ENCODE assay signal across 20 cellular contexts in genomic region chr2:54430649-54431048, GRCh38. TPM values are rescaled to one million over a fixed set of nuclear protein-coding genes. Genes with fewer than 3 reads are reported as not detected.
DNase-seq lines count a peak whose midpoint lies in the region; ATAC-seq and TF ChIP-seq lines count a peak whose summit lies in the region.
"Had no signal": no experiment of that assay in that cellular context is flagged by ENCODE, and none has a peak within 500 bp of the region (broad histone marks: within the 10 kb centered on the region; RNA-seq: fewer than 3 reads in every experiment).

No MANE protein-coding gene starts in this region.

- WGBS in gastroesophageal sphincter (ENCODE audit: low coverage in 1 of 2), 2 donors: 43 to 59% methylated on average over 4 of the region's 5 CpGs
- 64 to 80% methylated on average over 5 of the region's 5 CpGs for WGBS in thyroid gland, 2 donors

- TF ChIP-seq EP300 in gastroesophageal sphincter (IDR thresholded peaks at IDR 0.05): no peak

- H3K9me3 Mint-ChIP-seq in natural killer cell: no peaks in the 10 kb centered on the region
- H3K9me3 Mint-ChIP-seq: activated CD4-positive, alpha-beta memory T cell treated with anti-CD3 and anti-CD28 coated beads for 36 hours; activated naive CD4-positive, alpha-beta T cell treated with anti-CD3 and anti-CD28 coated beads, Interleukin-2, amount 50 U/mL, for 24 hours; activated T-cell treated with anti-CD3 and anti-CD28 coated beads, Interleukin-2, amount 50 U/mL, for 4 hours; brain had no signal

- no peaks in the 10 kb centered on the region for H3K36me3 ChIP-seq in SJCRH30
- H3K36me3 ChIP-seq in gastroesophageal sphincter: no peaks in the 10 kb centered on the region
- no peaks in the 10 kb centered on the region for H3K36me3 ChIP-seq in mucosa of rectum (ENCODE audit: control insufficient read depth in 2 of 2, insufficient read depth in 2 of 2, low read length in 2 of 2)
- no peaks in the 10 kb centered on the region for H3K36me3 ChIP-seq in thyroid gland
- H3K36me3 ChIP-seq: ovary, SJSA1 had no signal

- H3K9me3 ChIP-seq in SJCRH30 (replicated peaks): no peaks in the 10 kb centered on the region
- no peaks in the 10 kb centered on the region for H3K9me3 ChIP-seq in gastroesophageal sphincter
- no peaks in the 10 kb centered on the region for H3K9me3 ChIP-seq in mucosa of rectum (ENCODE audit: control insufficient read depth in 2 of 2, low read length in 2 of 2)
- no peaks in the 10 kb centered on the region for H3K9me3 ChIP-seq in thyroid gland
- H3K9me3 ChIP-seq: ovary, SJSA1 had no signal

- peaks cover 10 to 11% of the 10 kb centered on the region in 2 donors for H3K4me1 Mint-ChIP-seq in natural killer cell

- no peak for DNase-seq in SJCRH30
- no peak for DNase-seq in thyroid gland
- no peak for DNase-seq in GOT3 (lab: John Stamatoyannopoulos, UW)
- DNase-seq in natural killer cell: no peak
- no peak for DNase-seq in activated naive CD4-positive, alpha-beta T cell treated with Interleukin-2 at 50 U/mL for 16 hours
- DNase-seq in stimulated activated CD4-positive, alpha-beta T cell treated with anti-CD3 and anti-CD28 coated beads, Interleukin-15, amount 100 ng/mL, for 24 hours: no peak
- DNase-seq: activated CD4-positive, alpha-beta memory T cell treated with anti-CD3 and anti-CD28 coated beads for 36 hours; activated T-cell treated with anti-CD3 and anti-CD28 coated beads, Interleukin-2, amount 50 U/mL, for 4 hours; hypothalamus; IMR-90; NCI-H2081; NCI-H510A treated with DMSO at 0.1 percent for 48 hours; stimulated activated naive CD4-positive, alpha-beta T cell; T-helper 2 cell had no signal

- no peak overlapping the region for H3K4me3 Mint-ChIP-seq in natural killer cell
- H3K4me3 Mint-ChIP-seq: activated CD4-positive, alpha-beta memory T cell treated with anti-CD3 and anti-CD28 coated beads for 36 hours; activated naive CD4-positive, alpha-beta T cell treated with anti-CD3 and anti-CD28 coated beads, Interleukin-2, amount 50 U/mL, for 24 hours; activated T-cell treated with anti-CD3 and anti-CD28 coated beads, Interleukin-2, amount 50 U/mL, for 4 hours; brain had no signal

- TF ChIP-seq CTCF in gastroesophageal sphincter (IDR thresholded peaks at IDR 0.05) (no peak), thyroid gland (IDR thresholded peaks at IDR 0.05) (no peak), natural killer cell (IDR thresholded peaks at IDR 0.05) (no peak)

- H3K27ac ChIP-seq in SJCRH30 (peak overlapping the region; percentile 49), gastroesophageal sphincter (peak overlapping the region; percentile 67 to 82 (median 80)), mucosa of rectum (ENCODE audit: low read depth in 2 of 2, low read length in 2 of 2) (peak overlapping the region; percentile 18 to 52), thyroid gland (peak overlapping the region; percentile 72 to 81 (median 77))
- H3K27ac ChIP-seq: SJSA1 had no signal

- TF ChIP-seq POLR2A in gastroesophageal sphincter (IDR thresholded peaks at IDR 0.05): no peak
- no peak for TF ChIP-seq POLR2A in thyroid gland (IDR thresholded peaks at IDR 0.05)

- peaks cover 33% of the 10 kb centered on the region for H3K4me1 ChIP-seq in SJCRH30
- peaks cover 34 to 85% (median 56%) of the 10 kb centered on the region in 3 donors for H3K4me1 ChIP-seq in gastroesophageal sphincter
- peaks cover 7 to 8% of the 10 kb centered on the region in 2 donors for H3K4me1 ChIP-seq in mucosa of rectum (ENCODE audit: control insufficient read depth in 2 of 2, insufficient read depth in 2 of 2, low read length in 2 of 2)
- peaks cover 40 to 51% of the 10 kb centered on the region in 2 donors for H3K4me1 ChIP-seq in thyroid gland
- H3K4me1 ChIP-seq: SJSA1 had no signal

- H3K9ac ChIP-seq in mucosa of rectum (ENCODE audit: low read depth in 1 of 2, low read length in 2 of 2): no peak overlapping the region

- H3K27ac Mint-ChIP-seq in natural killer cell: peak overlapping the region in 1 of 2 donors; percentile 83
- H3K27ac Mint-ChIP-seq: activated CD4-positive, alpha-beta memory T cell treated with anti-CD3 and anti-CD28 coated beads for 36 hours; activated naive CD4-positive, alpha-beta T cell treated with anti-CD3 and anti-CD28 coated beads, Interleukin-2, amount 50 U/mL, for 24 hours had no signal

- no peaks in the 10 kb centered on the region for H3K36me3 Mint-ChIP-seq in natural killer cell
- H3K36me3 Mint-ChIP-seq: activated CD4-positive, alpha-beta memory T cell treated with anti-CD3 and anti-CD28 coated beads for 36 hours; activated naive CD4-positive, alpha-beta T cell treated with anti-CD3 and anti-CD28 coated beads, Interleukin-2, amount 50 U/mL, for 24 hours; brain had no signal

- ATAC-seq in gastroesophageal sphincter: no peak
- no peak for ATAC-seq in natural killer cell
- ATAC-seq: activated T-cell treated with anti-CD3 and anti-CD28 coated beads, Interleukin-2, amount 50 U/mL, for 4 hours had no signal

- H3K27me3 ChIP-seq in SJCRH30 (no peaks in the 10 kb centered on the region), gastroesophageal sphincter (no peaks in the 10 kb centered on the region), mucosa of rectum (ENCODE audit: control insufficient read depth in 2 of 2, insufficient read depth in 2 of 2, low read length in 2 of 2) (no peaks in the 10 kb centered on the region), thyroid gland (no peaks in the 10 kb centered on the region)
- H3K27me3 ChIP-seq: ovary, SJSA1 had no signal

- intact Hi-C loops in thyroid gland (cut with DNase I): no loop called here
- intact Hi-C loops in natural killer cell (cut with micrococcal nuclease): no loop called here

- H3K27me3 Mint-ChIP-seq in natural killer cell (ENCODE audit: low read depth in 2 of 2): peaks cover 3 to 6% of the 10 kb centered on the region in 2 donors
- H3K27me3 Mint-ChIP-seq: activated CD4-positive, alpha-beta memory T cell treated with anti-CD3 and anti-CD28 coated beads for 36 hours; activated naive CD4-positive, alpha-beta T cell treated with anti-CD3 and anti-CD28 coated beads, Interleukin-2, amount 50 U/mL, for 24 hours; brain had no signal

- no peak overlapping the region for H3K4me3 ChIP-seq in SJCRH30
- no peak overlapping the region for H3K4me3 ChIP-seq in gastroesophageal sphincter
- H3K4me3 ChIP-seq in mucosa of rectum (ENCODE audit: low read length in 2 of 2): no peak overlapping the region
- no peak overlapping the region for H3K4me3 ChIP-seq in thyroid gland (replicated peaks in 1 of 3)
- H3K4me3 ChIP-seq: ovary, SJSA1 had no signal

RNA-seq across cellular contexts. Expression of gene SPTBN1, which starts 25.5 kb away (rescaled TPM):
- 258 and 260 TPM in 2 replicates for total RNA-seq in SJCRH30 (2014; rRNA removed; shearing (Covaris generic))
- total RNA-seq in gastroesophageal sphincter (100 to 1,000 TPM; 353 to 606 (median 498) TPM), thyroid gland (100 to 1,000 TPM; 381 to 513 (median 419) TPM), natural killer cell (100 to 1,000 TPM in 1 of 3 donors, 10 to 100 TPM in 2; 65.7 to 142 (median 68.3) TPM)
